Comparison of ENCODE assay signal across 21 cellular contexts in the genomic region with DNA sequence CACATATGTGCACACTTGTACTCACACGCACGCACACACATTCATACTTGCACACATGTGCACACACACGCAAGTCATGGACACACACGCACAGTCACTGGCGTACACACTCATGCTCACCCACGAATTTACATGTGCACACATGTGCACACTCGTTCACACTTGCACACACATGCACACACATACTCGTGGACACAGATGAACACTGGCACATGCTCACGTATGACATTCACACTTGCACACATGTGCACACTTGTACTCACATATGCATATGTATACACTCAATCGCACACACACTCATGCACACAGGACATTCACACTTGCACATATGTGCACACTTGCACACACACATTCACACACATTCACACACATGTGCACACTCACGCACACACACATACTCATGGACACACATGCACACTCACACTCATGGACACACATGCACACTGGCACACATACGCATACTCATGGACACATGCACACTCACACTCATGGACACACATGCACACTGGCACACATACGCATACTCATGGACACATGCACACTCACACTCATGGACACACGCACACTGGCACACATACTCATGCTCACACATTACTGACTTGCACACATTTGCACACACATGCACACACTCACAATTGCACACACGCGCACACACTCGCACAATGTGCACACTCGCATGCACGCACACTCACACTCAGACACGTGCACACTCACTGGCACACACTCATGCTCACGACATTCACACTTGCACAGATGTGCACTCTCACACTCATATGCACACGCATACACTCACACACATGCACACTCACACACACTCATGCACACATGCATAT. TPM values are rescaled to one million over a fixed set of nuclear protein-coding genes. Genes with fewer than 3 reads are reported as not detected.
"Had no signal": no experiment of that assay in that cellular context is flagged by ENCODE, and none has a peak within 500 bp of the region (broad histone marks: within the 10 kb centered on the region; RNA-seq: fewer than 3 reads in every experiment).

No MANE protein-coding gene starts in this region.

- H3K36me3 Mint-ChIP-seq: activated naive CD4-positive, alpha-beta T cell treated with anti-CD3 and anti-CD28 coated beads, Interleukin-2, amount 10 ng/mL, durations not matched to agents 7 days and 5 days; activated naive CD8-positive, alpha-beta T cell treated with anti-CD3 and anti-CD28 coated beads, Interleukin-2, amount 10 ng/mL, durations not matched to agents 7 days and 5 days had no signal

- H3K9me3 ChIP-seq: adrenal gland, colonic mucosa had no signal

- H3K4me1 ChIP-seq: adrenal gland had no signal

- H3K27me3 ChIP-seq: colonic mucosa had no signal

- H3K36me3 ChIP-seq: adrenal gland, colonic mucosa had no signal

- H3K4me1 Mint-ChIP-seq: activated CD4-positive, alpha-beta memory T cell treated with anti-CD3 and anti-CD28 coated beads, Interleukin-2, amount 10 ng/mL, durations not matched to agents 7 days and 5 days; activated CD4-positive, alpha-beta T cell treated with anti-CD3 and anti-CD28 coated beads for 36 hours; activated naive CD4-positive, alpha-beta T cell treated with anti-CD3 and anti-CD28 coated beads, Interleukin-2, amount 10 ng/mL, durations not matched to agents 7 days and 5 days; activated naive CD8-positive, alpha-beta T cell treated with anti-CD3 and anti-CD28 coated beads, Interleukin-2, amount 10 ng/mL, durations not matched to agents 7 days and 5 days; T-helper 17 cell had no signal

- H3K4me3 ChIP-seq: adrenal gland, colonic mucosa had no signal

- H3K27ac ChIP-seq: adrenal gland, colonic mucosa had no signal

- H3K27me3 Mint-ChIP-seq: activated CD4-positive, alpha-beta memory T cell treated with anti-CD3 and anti-CD28 coated beads, Interleukin-2, amount 10 ng/mL, durations not matched to agents 7 days and 5 days; activated CD4-positive, alpha-beta T cell treated with anti-CD3 and anti-CD28 coated beads for 36 hours; activated naive CD4-positive, alpha-beta T cell treated with anti-CD3 and anti-CD28 coated beads, Interleukin-2, amount 10 ng/mL, durations not matched to agents 7 days and 5 days; T-helper 17 cell had no signal

- H3K9me3 Mint-ChIP-seq: activated CD4-positive, alpha-beta memory T cell treated with anti-CD3 and anti-CD28 coated beads, Interleukin-2, amount 10 ng/mL, durations not matched to agents 7 days and 5 days; activated naive CD4-positive, alpha-beta T cell treated with anti-CD3 and anti-CD28 coated beads, Interleukin-2, amount 10 ng/mL, durations not matched to agents 7 days and 5 days; activated naive CD8-positive, alpha-beta T cell treated with anti-CD3 and anti-CD28 coated beads, Interleukin-2, amount 10 ng/mL, durations not matched to agents 7 days and 5 days; activated T-helper 2 cell treated with anti-CD3 and anti-CD28 coated beads, Interferon-gamma antibody, Interleukin-2, Interleukin-4, amounts not matched to agents 10 μg/mL and 5 μg/mL and 100 μg/mL, durations not matched to agents 14 hours and 24 hours and 36 hours had no signal

- H3K4me3 Mint-ChIP-seq: activated CD4-positive, alpha-beta memory T cell treated with anti-CD3 and anti-CD28 coated beads, Interleukin-2, amount 10 ng/mL, durations not matched to agents 7 days and 5 days; activated CD4-positive, alpha-beta T cell treated with anti-CD3 and anti-CD28 coated beads for 36 hours; activated naive CD4-positive, alpha-beta T cell treated with anti-CD3 and anti-CD28 coated beads, Interleukin-2, amount 10 ng/mL, durations not matched to agents 7 days and 5 days; activated naive CD8-positive, alpha-beta T cell treated with anti-CD3 and anti-CD28 coated beads, Interleukin-2, amount 10 ng/mL, durations not matched to agents 7 days and 5 days; T-helper 17 cell had no signal

- DNase-seq: activated CD4-positive, alpha-beta memory T cell treated with anti-CD3 and anti-CD28 coated beads, Interleukin-2, amount 10 ng/mL, durations not matched to agents 7 days and 5 days; activated CD4-positive, alpha-beta T cell treated with anti-CD3 and anti-CD28 coated beads for 36 hours; activated CD4-positive, alpha-beta T cell treated with anti-CD3 and anti-CD28 coated beads, Interleukin-2, amount 50 U/mL, for 1 hour; activated gamma-delta T cell treated with Interleukin-2 at 50 U/mL for 16 hours; activated naive CD4-positive, alpha-beta T cell treated with anti-CD3 and anti-CD28 coated beads, Interleukin-2, amount 10 ng/mL, durations not matched to agents 7 days and 5 days; activated naive CD8-positive, alpha-beta T cell treated with anti-CD3 and anti-CD28 coated beads, Interleukin-2, amount 10 ng/mL, durations not matched to agents 7 days and 5 days; activated T-cell treated with anti-CD3 and anti-CD28 coated beads for 4 hours; activated T-cell treated with anti-CD3 and anti-CD28 coated beads, Interleukin-2, amount 50 U/mL, for 48 hours; adrenal gland; colonic mucosa; NCI-H1048; NCI-H187 treated with DMSO at 0.1 percent for 48 hours; NCI-H2081 treated with DMSO at 0.1 percent for 48 hours; SIG-M5; T-helper 17 cell; T-helper 9 cell had no signal

- H3K27ac Mint-ChIP-seq: activated CD4-positive, alpha-beta memory T cell treated with anti-CD3 and anti-CD28 coated beads, Interleukin-2, amount 10 ng/mL, durations not matched to agents 7 days and 5 days; activated CD4-positive, alpha-beta T cell treated with anti-CD3 and anti-CD28 coated beads for 36 hours; activated naive CD4-positive, alpha-beta T cell treated with anti-CD3 and anti-CD28 coated beads, Interleukin-2, amount 10 ng/mL, durations not matched to agents 7 days and 5 days; activated naive CD8-positive, alpha-beta T cell treated with anti-CD3 and anti-CD28 coated beads, Interleukin-2, amount 10 ng/mL, durations not matched to agents 7 days and 5 days; activated T-helper 2 cell treated with anti-CD3 and anti-CD28 coated beads, Interferon-gamma antibody, Interleukin-2, Interleukin-4, amounts not matched to agents 10 μg/mL and 5 μg/mL and 100 μg/mL, durations not matched to agents 14 hours and 24 hours and 36 hours; T-helper 17 cell had no signal

- ATAC-seq: T-helper 17 cell had no signal

RNA-seq across cellular contexts. Expression of gene SBK2, which starts 9.5 kb away (rescaled TPM):
- total RNA-seq: activated CD4-positive, alpha-beta memory T cell treated with anti-CD3 and anti-CD28 coated beads, Interleukin-2, amount 10 ng/mL, durations not matched to agents 7 days and 5 days; activated CD4-positive, alpha-beta T cell treated with anti-CD3 and anti-CD28 coated beads for 36 hours; activated CD8-positive, alpha-beta memory T cell treated with anti-CD3 and anti-CD28 coated beads for 36 hours; activated naive CD8-positive, alpha-beta T cell treated with anti-CD3 and anti-CD28 coated beads, Interleukin-2, amount 10 ng/mL, durations not matched to agents 7 days and 5 days; activated T-helper 2 cell treated with anti-CD3 and anti-CD28 coated beads, Interferon-gamma antibody, Interleukin-2, Interleukin-4, amounts not matched to agents 10 μg/mL and 5 μg/mL and 100 μg/mL, durations not matched to agents 14 hours and 24 hours and 36 hours; adrenal gland; cerebellum; colonic mucosa; RPMI7951; T-helper 17 cell had no signal
- polyA plus RNA-seq: adrenal gland had no signal

RNA-seq across cellular contexts. Expression of gene SBK3, which starts 17.9 kb away (rescaled TPM):
- total RNA-seq: activated CD4-positive, alpha-beta memory T cell treated with anti-CD3 and anti-CD28 coated beads, Interleukin-2, amount 10 ng/mL, durations not matched to agents 7 days and 5 days; activated CD4-positive, alpha-beta T cell treated with anti-CD3 and anti-CD28 coated beads for 36 hours; activated CD8-positive, alpha-beta memory T cell treated with anti-CD3 and anti-CD28 coated beads for 36 hours; activated naive CD8-positive, alpha-beta T cell treated with anti-CD3 and anti-CD28 coated beads, Interleukin-2, amount 10 ng/mL, durations not matched to agents 7 days and 5 days; activated T-helper 2 cell treated with anti-CD3 and anti-CD28 coated beads, Interferon-gamma antibody, Interleukin-2, Interleukin-4, amounts not matched to agents 10 μg/mL and 5 μg/mL and 100 μg/mL, durations not matched to agents 14 hours and 24 hours and 36 hours; cerebellum; colonic mucosa; M059J; T-helper 17 cell had no signal
